9 cellular contexts compared by ENCODE assay signal in the genomic region with DNA sequence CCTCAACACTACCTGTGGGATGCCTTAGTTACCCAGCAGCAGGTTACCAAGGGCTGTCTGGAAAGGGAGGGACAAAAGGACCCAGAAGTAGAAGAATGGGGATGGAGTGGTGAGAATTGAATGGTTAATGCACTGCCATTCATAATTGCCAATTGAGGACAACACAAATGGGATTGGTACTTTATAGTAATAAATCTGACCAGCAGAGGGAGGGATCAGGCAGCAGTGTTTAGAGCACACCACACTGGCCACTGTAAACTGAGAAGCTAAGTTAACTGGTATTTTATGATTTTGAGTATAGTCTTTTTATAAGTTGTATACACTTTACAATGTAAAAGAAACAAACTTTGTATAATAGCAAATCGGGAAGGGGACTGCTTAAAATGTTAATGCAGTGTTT. TPM values are rescaled to one million over a fixed set of nuclear protein-coding genes. Genes with fewer than 3 reads are reported as not detected.
DNase-seq lines count a peak whose midpoint lies in the region; ATAC-seq and TF ChIP-seq lines count a peak whose summit lies in the region.
"Had no signal": no experiment of that assay in that cellular context is flagged by ENCODE, and none has a peak within 500 bp of the region (broad histone marks: within the 10 kb centered on the region; RNA-seq: fewer than 3 reads in every experiment).

No MANE protein-coding gene starts in this region.

- peaks cover 6% of the 10 kb centered on the region for H4K20me1 ChIP-seq in smooth muscle cell (ENCODE audit: low read depth)

- H3F3A ChIP-seq in smooth muscle cell (ENCODE audit: low read depth), result peaks cover 5% of the 10 kb centered on the region

- DNase-seq in DMS114 treated with DMSO at 0.1 percent for 48 hours (lab: John Stamatoyannopoulos, UW; ENCODE audit: unreplicated experiment) (peak; percentile 6), OCI-M1 (lab: John Stamatoyannopoulos, UW) (peak; percentile 62), foreskin keratinocyte (no peak), smooth muscle cell (lab: John Stamatoyannopoulos, UW; ENCODE audit: unreplicated experiment) (no peak), NCI-H446 treated with DMSO at 0.1 percent for 48 hours (lab: John Stamatoyannopoulos, UW) (no peak)
- DNase-seq: nephron progenitor cell, SHP77 had no signal

- H3K36me3 ChIP-seq in smooth muscle cell (ENCODE audit: low read depth), result peaks cover 24% of the 10 kb centered on the region

- H3K27ac ChIP-seq in foreskin keratinocyte, result no peak overlapping the region
- H3K27ac ChIP-seq in smooth muscle cell (ENCODE audit: low read depth), result no peak overlapping the region

- TF ChIP-seq CTCF in foreskin keratinocyte (conservative IDR thresholded peaks at IDR 0.05) (peak; percentile 47), smooth muscle cell (IDR thresholded peaks at IDR 0.05; ENCODE audit: borderline replicate concordance, insufficient read depth, poor library complexity, severe bottlenecking) (no peak)

- ATAC-seq in foreskin keratinocyte (peak; percentile 61), HG03039 (IDR thresholded peaks at IDR 0.05; ENCODE audit: unreplicated experiment) (no peak)

- no peak overlapping the region for H3K4me2 ChIP-seq in smooth muscle cell

- no peak overlapping the region for H3K4me3 ChIP-seq in smooth muscle cell

- H3K27me3 ChIP-seq in foreskin keratinocyte (no peaks in the 10 kb centered on the region), smooth muscle cell (ENCODE audit: low read depth) (no peaks in the 10 kb centered on the region)

- H3K4me1 ChIP-seq in foreskin keratinocyte (no peaks in the 10 kb centered on the region), smooth muscle cell (ENCODE audit: low read depth) (no peaks in the 10 kb centered on the region)

- no peak overlapping the region for H3K9ac ChIP-seq in smooth muscle cell (ENCODE audit: low read depth)

- 91% methylated on average over 1 of the region's 1 CpG for WGBS in smooth muscle cell (ENCODE audit: low lambda C conversion rate)

- H2AFZ ChIP-seq in smooth muscle cell (ENCODE audit: low read depth), result no peak overlapping the region

- H3K79me2 ChIP-seq in smooth muscle cell (ENCODE audit: low read depth), result no peaks in the 10 kb centered on the region

- no peaks in the 10 kb centered on the region for H3K9me3 ChIP-seq in smooth muscle cell (replicated peaks; ENCODE audit: low read depth)

RNA-seq across cellular contexts. Expression of a gene that starts 10.7 kb away (rescaled TPM):
- total RNA-seq in foreskin keratinocyte (26.0 and 28.4 TPM in 2 replicates), smooth muscle cell (23.4 and 30.6 TPM in 2 replicates)
- polyA plus RNA-seq in foreskin keratinocyte (17.7 and 18.4 TPM in 2 replicates), smooth muscle cell (28.5 and 28.9 TPM in 2 replicates)

RNA-seq across cellular contexts. Expression of a gene that starts 22.1 kb away (rescaled TPM):
- not detected in 2 replicates for total RNA-seq in foreskin keratinocyte
- not detected in 2 replicates for polyA plus RNA-seq in foreskin keratinocyte
- not detected in 2 replicates for total RNA-seq in smooth muscle cell
- not detected in 2 replicates for polyA plus RNA-seq in smooth muscle cell
- total RNA-seq: frontal cortex had no signal

RNA-seq across cellular contexts. Expression of a gene that starts 40.2 kb away (rescaled TPM):
- total RNA-seq in foreskin keratinocyte (7.9 TPM in 2 replicates), smooth muscle cell (12.5 and 14.1 TPM in 2 replicates)
- polyA plus RNA-seq in foreskin keratinocyte (5.2 and 6.4 TPM in 2 replicates), smooth muscle cell (9.7 and 11.5 TPM in 2 replicates)

RNA-seq across cellular contexts. Expression of a gene that starts 40.3 kb away (rescaled TPM):
- 20.9 and 22.3 TPM in 2 replicates for total RNA-seq in foreskin keratinocyte
- polyA plus RNA-seq in foreskin keratinocyte, result 24.0 and 26.0 TPM in 2 replicates
- 6.1 and 12.2 TPM in 2 replicates for total RNA-seq in smooth muscle cell
- 7.4 and 9.2 TPM in 2 replicates for polyA plus RNA-seq in smooth muscle cell

Comparison
In these comparisons a context has a peak if more than half of its experiments do, and no peak if none do; other contexts are left out.
1. DNase-seq: peak in DMS114 treated with DMSO at 0.1 percent for 48 hours (single experiment) and OCI-M1 (single experiment); none in foreskin keratinocyte (0 of 2), smooth muscle cell (single experiment) and NCI-H446 treated with DMSO at 0.1 percent for 48 hours (single experiment).